In the genomic region with DNA sequence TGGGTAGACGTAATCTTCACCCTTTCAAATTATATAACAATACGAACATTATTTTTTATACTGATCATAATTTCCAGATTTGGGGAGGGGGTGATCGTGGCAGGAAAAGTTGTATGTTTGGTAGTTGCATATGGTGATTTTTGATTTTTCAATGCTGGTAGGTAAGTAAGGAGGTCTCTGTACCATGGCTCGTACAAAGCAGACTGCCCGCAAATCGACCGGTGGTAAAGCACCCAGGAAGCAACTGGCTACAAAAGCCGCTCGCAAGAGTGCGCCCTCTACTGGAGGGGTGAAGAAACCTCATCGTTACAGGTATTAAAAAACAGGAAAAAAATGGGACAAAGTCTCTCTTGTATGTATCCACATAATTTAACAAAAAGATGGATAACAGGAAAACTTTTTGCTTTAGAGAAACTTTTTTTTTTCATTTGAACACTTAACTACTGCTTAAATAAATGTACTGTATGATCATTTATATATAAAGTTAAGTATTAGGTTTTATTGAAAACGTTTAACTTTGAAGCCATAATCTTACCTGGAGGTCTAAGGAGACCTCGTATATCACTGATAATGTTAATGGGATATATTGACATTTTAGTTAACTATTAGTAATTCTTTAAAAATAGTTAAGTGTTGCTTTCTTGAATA, we compare ENCODE assay signal across 8 cellular contexts. TPM values are rescaled to one million over a fixed set of nuclear protein-coding genes. Genes with fewer than 3 reads are reported as not detected.
DNase-seq lines count a peak whose midpoint lies in the region; TF ChIP-seq lines count a peak whose summit lies in the region.

No MANE protein-coding gene starts in this region.

- in situ Hi-C loops in astrocyte of the spinal cord (cut with HindIII; ENCODE audit: low sequenced_read_pairs): no loop called here

- H3K27ac ChIP-seq in temporal lobe (ENCODE audit: low read depth, low read length): peak overlapping the region; percentile 63

- peak; percentile 29 for DNase-seq in stimulated activated CD4-positive, alpha-beta T cell treated with anti-CD3 and anti-CD28 coated beads, Interleukin-15, amount 100 ng/mL, for 24 hours
- DNase-seq in stimulated activated CD4-positive, alpha-beta T cell treated with anti-CD3 and anti-CD28 coated beads, Interleukin-12 subunit alpha, Interleukin-12 subunit beta, amount 100 ng/mL, for 4 hours: no peak
- peak; percentile 53 for DNase-seq in NCI-H82 treated with DMSO at 0.1 percent for 48 hours (lab: John Stamatoyannopoulos, UW; ENCODE audit: unreplicated experiment)
- peak; percentile 23 for DNase-seq in astrocyte of the spinal cord (ENCODE audit: low read depth, low spot score)
- DNase-seq in left kidney (ENCODE audit: low read depth, low spot score): peak; percentile 50
- DNase-seq in iPS-NIHi11 (ENCODE audit: low spot score): no peak
- DNase-seq in stimulated activated CD4-positive, alpha-beta T cell treated with anti-CD3 and anti-CD28 coated beads, Interleukin-4, amount 100 ng/mL, for 24 hours: no peak

- TF ChIP-seq CTCF in astrocyte of the spinal cord (IDR thresholded peaks at IDR 0.05; ENCODE audit: low read depth, low read length): peak; percentile 54

- peak overlapping the region; percentile 93 for H3K4me3 ChIP-seq in astrocyte of the spinal cord (ENCODE audit: low read depth, low read length)

RNA-seq across cellular contexts. Expression of gene H3-3A, which starts 1.8 kb away (rescaled TPM):
- 292 TPM for total RNA-seq in temporal lobe

Comparison
In these comparisons a context has a peak if more than half of its experiments do, and no peak if none do; other contexts are left out.
1. DNase-seq: peak in stimulated activated CD4-positive, alpha-beta T cell treated with anti-CD3 and anti-CD28 coated beads, Interleukin-15, amount 100 ng/mL, for 24 hours (single experiment), NCI-H82 treated with DMSO at 0.1 percent for 48 hours (single experiment), astrocyte of the spinal cord (single experiment) and left kidney (single experiment); none in stimulated activated CD4-positive, alpha-beta T cell treated with anti-CD3 and anti-CD28 coated beads, Interleukin-12 subunit alpha, Interleukin-12 subunit beta, amount 100 ng/mL, for 4 hours (single experiment), iPS-NIHi11 (single experiment) and stimulated activated CD4-positive, alpha-beta T cell treated with anti-CD3 and anti-CD28 coated beads, Interleukin-4, amount 100 ng/mL, for 24 hours (single experiment).